In the genomic region with DNA sequence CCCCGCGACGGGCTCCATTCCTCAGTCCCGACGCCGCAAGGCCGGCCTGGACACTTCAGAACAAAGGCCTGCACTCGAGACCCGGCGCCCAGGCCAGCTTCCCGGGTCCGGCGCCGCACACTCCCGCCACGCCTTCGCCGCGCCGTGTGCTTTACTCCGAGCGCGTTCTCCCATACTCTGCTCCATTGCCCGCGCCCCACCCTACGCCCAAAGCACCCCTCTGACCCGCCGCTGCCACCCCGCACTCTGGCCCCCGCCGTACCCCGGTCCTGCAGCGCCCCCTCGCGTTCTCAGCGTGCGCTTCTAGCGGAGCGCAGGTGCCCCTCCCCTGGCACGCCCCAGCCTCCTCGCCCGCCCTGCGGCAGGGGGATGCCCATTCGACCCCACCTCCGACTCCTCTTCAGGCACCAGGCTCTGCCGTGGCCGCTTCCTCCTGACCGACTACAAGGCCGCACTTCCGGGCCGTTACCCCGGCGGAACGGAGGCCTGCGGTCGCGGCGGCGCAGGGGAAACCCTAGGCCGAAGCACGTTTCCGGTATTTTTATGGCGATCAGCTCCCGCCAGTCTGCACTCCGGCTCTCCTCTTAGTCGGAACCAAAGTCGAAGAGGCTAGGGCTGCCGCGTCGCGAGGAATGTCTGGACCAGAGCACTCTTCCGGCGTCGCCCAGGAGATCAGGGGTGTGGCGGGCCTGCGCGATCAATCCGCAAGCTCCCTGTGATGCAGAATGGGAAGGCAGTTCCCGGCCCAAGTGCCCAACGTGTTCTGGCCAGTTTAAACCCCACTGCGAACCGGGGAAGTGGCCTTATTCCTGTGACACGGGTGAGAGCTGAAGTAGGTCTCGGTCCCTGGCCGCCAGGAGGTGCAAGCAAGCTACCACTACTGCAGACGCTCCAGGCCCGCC, we compare ENCODE assay signal across 8 cellular contexts. TPM values are rescaled to one million over a fixed set of nuclear protein-coding genes. Genes with fewer than 3 reads are reported as not detected.
DNase-seq lines count a peak whose midpoint lies in the region; ATAC-seq and TF ChIP-seq lines count a peak whose summit lies in the region.

Gene ZBTB45 (minus strand): TSS at position 456 of the 902 bp plus-strand sequence. CDS start 2,137 bp downstream, outside the sequence.

- peak; percentile 91 for TF ChIP-seq POLR2A in Raji (IDR thresholded peaks at IDR 0.05; ENCODE audit: insufficient read depth, low read depth, low read length)

- H3K27me3 Mint-ChIP-seq in nephron progenitor cell (ENCODE audit: low read depth, poor library complexity), result no peaks in the 10 kb centered on the region
- no peaks in the 10 kb centered on the region for H3K27me3 Mint-ChIP-seq in stimulated activated naive CD8-positive, alpha-beta T cell treated with anti-CD3 and anti-CD28 coated beads, Interleukin-15, amount 100 ng/mL, for 72 hours

- H3K27ac Mint-ChIP-seq in nephron progenitor cell, result peak within 1 kb of the TSS; percentile 99
- H3K27ac Mint-ChIP-seq in stimulated activated naive CD8-positive, alpha-beta T cell treated with anti-CD3 and anti-CD28 coated beads, Interleukin-15, amount 100 ng/mL, for 72 hours, result peak within 1 kb of the TSS; percentile 98 to 99

- no peaks in the 10 kb centered on the region for H3K9me3 ChIP-seq in Loucy (ENCODE audit: insufficient read depth, low read depth, low read length)

- H3K4me1 ChIP-seq in Loucy (ENCODE audit: insufficient read depth, low read length, poor library complexity, severe bottlenecking), result peaks cover 25% of the 10 kb centered on the region

- in situ Hi-C loops in G401 (cut with HindIII; ENCODE audit: low sequenced_read_pairs), result no loop called here

- TF ChIP-seq CTCF in Loucy (conservative IDR thresholded peaks at IDR 0.05; ENCODE audit: low read length) (peak; percentile 74), fibroblast of the aortic adventitia (IDR thresholded peaks at IDR 0.05; ENCODE audit: insufficient read depth, low read length) (peak; percentile 71), nephron progenitor cell (IDR thresholded peaks at IDR 0.05) (peak; percentile 44)

- peak within 1 kb of the TSS; percentile 97 for H3K9ac ChIP-seq in Loucy (ENCODE audit: low read depth, low read length, poor library complexity, severe bottlenecking)

- H3K9me2 ChIP-seq in Loucy (replicated peaks; ENCODE audit: low read depth, low read length), result no peaks in the 10 kb centered on the region

- H3K79me2 ChIP-seq in Loucy (ENCODE audit: insufficient read depth, low read length), result peaks cover 41% of the 10 kb centered on the region

- H3K4me2 ChIP-seq in Loucy (ENCODE audit: low read depth, low read length, poor library complexity, severe bottlenecking), result peak within 1 kb of the TSS; percentile 93

- H3K9me3 Mint-ChIP-seq in nephron progenitor cell, result no peaks in the 10 kb centered on the region
- H3K9me3 Mint-ChIP-seq in stimulated activated naive CD8-positive, alpha-beta T cell treated with anti-CD3 and anti-CD28 coated beads, Interleukin-15, amount 100 ng/mL, for 72 hours, result no peaks in the 10 kb centered on the region

- H3K4me1 Mint-ChIP-seq in nephron progenitor cell, result peaks cover 50% of the 10 kb centered on the region
- H3K4me1 Mint-ChIP-seq in stimulated activated naive CD8-positive, alpha-beta T cell treated with anti-CD3 and anti-CD28 coated beads, Interleukin-15, amount 100 ng/mL, for 72 hours, result peaks cover 55% of the 10 kb centered on the region

- no peaks in the 10 kb centered on the region; the same call in 1 of the 2 replicates for H3K36me3 ChIP-seq in H7 (replicated peaks; ENCODE audit: control insufficient read depth, insufficient read depth, low read length)
- H3K36me3 ChIP-seq in Loucy (ENCODE audit: insufficient read depth, low read length), result no peaks in the 10 kb centered on the region

- H3K27me3 ChIP-seq in H7 (ENCODE audit: control insufficient read depth, insufficient read depth, low read length), result no peaks in the 10 kb centered on the region
- no peaks in the 10 kb centered on the region for H3K27me3 ChIP-seq in Loucy (ENCODE audit: insufficient read depth, low read length, poor library complexity, severe bottlenecking)

- peak within 1 kb of the TSS; percentile 92 for H2AFZ ChIP-seq in Loucy (ENCODE audit: low read length)

- H4K20me1 ChIP-seq in Loucy (ENCODE audit: insufficient read depth, low read length, poor library complexity, severe bottlenecking), result no peaks in the 10 kb centered on the region

- H3F3A ChIP-seq in Loucy (ENCODE audit: low read depth), result no peaks in the 10 kb centered on the region

- DNase-seq in G401 (ENCODE audit: low spot score) (peak; percentile 96), H7 (peak; percentile 98), fibroblast of the aortic adventitia (ENCODE audit: low read depth) (peak; percentile 98), nephron progenitor cell (peak; percentile 92)
- DNase-seq in activated effector memory CD4-positive, alpha-beta T cell treated with Interleukin-2 at 50 U/mL for 16 hours, result peak; percentile 81
- DNase-seq in stimulated activated naive CD8-positive, alpha-beta T cell treated with anti-CD3 and anti-CD28 coated beads, Interleukin-15, amount 100 ng/mL, for 72 hours, result peak; percentile 96 to 98

- H3K4me3 ChIP-seq in H7 (ENCODE audit: insufficient read depth, low read depth, low read length) (peak within 1 kb of the TSS; percentile 83), Loucy (ENCODE audit: low read length, poor library complexity, severe bottlenecking) (peak within 1 kb of the TSS; percentile 87), fibroblast of the aortic adventitia (ENCODE audit: low read depth, low read length) (peak within 1 kb of the TSS; percentile 91)

- peak; percentile 89 for ATAC-seq in stimulated activated naive CD8-positive, alpha-beta T cell treated with anti-CD3 and anti-CD28 coated beads, Interleukin-15, amount 100 ng/mL, for 72 hours

- peaks cover 7% of the 10 kb centered on the region for H3K36me3 Mint-ChIP-seq in nephron progenitor cell (ENCODE audit: low read depth)

- peak within 1 kb of the TSS; percentile 90 for H3K4me3 Mint-ChIP-seq in nephron progenitor cell
- peak within 1 kb of the TSS; percentile 93 to 97 for H3K4me3 Mint-ChIP-seq in stimulated activated naive CD8-positive, alpha-beta T cell treated with anti-CD3 and anti-CD28 coated beads, Interleukin-15, amount 100 ng/mL, for 72 hours

RNA-seq across cellular contexts. Expression of gene ZBTB45, which starts in this region (rescaled TPM):
- 6.1 and 6.6 TPM in 2 replicates for total RNA-seq in G401 (2014; rRNA removed; shearing (Covaris generic))
- total RNA-seq in H7 (2014; rRNA removed; shearing (Covaris generic)), result 12.6 and 20.4 TPM in 2 replicates
- 9.2 and 9.9 TPM in 2 replicates for total RNA-seq in fibroblast of the aortic adventitia (ENCODE audit: low replicate concordance)

Comparison
In these comparisons a context has a peak if more than half of its experiments do, and no peak if none do; other contexts are left out.
1. Peak in every context shown above with its lines: DNase-seq, ATAC-seq and H3K4me3 ChIP-seq.